ENCODE assay signal across 21 cellular contexts in genomic region chr3:126620743-126621142, GRCh38. TPM values are rescaled to one million over a fixed set of nuclear protein-coding genes. Genes with fewer than 3 reads are reported as not detected.
A peak's percentile ranks its signal among the peaks of the same experiment; 100 is the strongest.
DNase-seq lines count a peak whose midpoint lies in the region; ATAC-seq, FAIRE-seq and TF ChIP-seq lines count a peak whose summit lies in the region.
"Had no signal": no experiment of that assay in that cellular context is flagged by ENCODE, and none has a peak within 500 bp of the region (broad histone marks: within the 10 kb centered on the region; RNA-seq: fewer than 3 reads in every experiment).

No MANE protein-coding gene starts in this region.

- no peaks in the 10 kb centered on the region for H3K27me3 ChIP-seq in MG63
- H3K27me3 ChIP-seq: brain microvascular endothelial cell, dorsolateral prefrontal cortex had no signal

- TF ChIP-seq CTCF in AG10803 (conservative IDR thresholded peaks at IDR 0.05; ENCODE audit: low read length) (no peak), D721Med (IDR thresholded peaks at IDR 0.05; ENCODE audit: insufficient read depth, missing control alignments) (no peak)

- H3K27me3 Mint-ChIP-seq in activated naive CD8-positive, alpha-beta T cell treated with anti-CD3 and anti-CD28 coated beads, Interleukin-2, amount 50 U/mL, for 24 hours: no peaks in the 10 kb centered on the region
- H3K27me3 Mint-ChIP-seq: activated naive CD8-positive, alpha-beta T cell had no signal

- no peak overlapping the region for H3K4me3 ChIP-seq in AG10803 (ENCODE audit: low read length)
- H3K4me3 ChIP-seq in MG63: no peak overlapping the region
- H3K4me3 ChIP-seq: dorsolateral prefrontal cortex, mucosa of descending colon, prostate gland had no signal

- no peaks in the 10 kb centered on the region for H3K4me1 Mint-ChIP-seq in activated naive CD8-positive, alpha-beta T cell treated with anti-CD3 and anti-CD28 coated beads, Interleukin-2, amount 50 U/mL, for 24 hours

- H3K36me3 ChIP-seq in MG63: peaks cover 12% of the 10 kb centered on the region
- H3K36me3 ChIP-seq: brain microvascular endothelial cell, prostate gland had no signal

- H3K4me3 Mint-ChIP-seq in activated naive CD8-positive, alpha-beta T cell treated with anti-CD3 and anti-CD28 coated beads, Interleukin-2, amount 50 U/mL, for 24 hours: no peak overlapping the region
- H3K4me3 Mint-ChIP-seq: activated naive CD8-positive, alpha-beta T cell; activated T-cell treated with anti-CD3 and anti-CD28 coated beads, Interleukin-2, amount 50 U/mL, for 72 hours; CD14-positive monocyte; neural crest cell had no signal

- intact Hi-C loops in left ventricle myocardium superior (cut with micrococcal nuclease): no loop called here

- H3K9me3 ChIP-seq in MG63: peaks cover 3% of the 10 kb centered on the region
- H3K9me3 ChIP-seq: mucosa of descending colon, prostate gland had no signal

- ATAC-seq in left ventricle myocardium superior: peak; percentile 48
- ATAC-seq in activated naive CD8-positive, alpha-beta T cell treated with anti-CD3 and anti-CD28 coated beads, Interleukin-2, amount 50 U/mL, for 24 hours: no peak
- no peak for ATAC-seq in HG02642 (IDR thresholded peaks at IDR 0.05; ENCODE audit: poor library complexity, unreplicated experiment)
- ATAC-seq: activated T-cell treated with anti-CD3 and anti-CD28 coated beads, Interleukin-2, amount 50 U/mL, for 72 hours; left lobe of liver; mucosa of descending colon had no signal

- peaks cover 7% of the 10 kb centered on the region for H3K36me3 Mint-ChIP-seq in activated naive CD8-positive, alpha-beta T cell treated with anti-CD3 and anti-CD28 coated beads, Interleukin-2, amount 50 U/mL, for 24 hours (ENCODE audit: low read depth)
- H3K36me3 Mint-ChIP-seq: CD14-positive monocyte had no signal

- no peak overlapping the region for H3K27ac Mint-ChIP-seq in activated naive CD8-positive, alpha-beta T cell treated with anti-CD3 and anti-CD28 coated beads, Interleukin-2, amount 50 U/mL, for 24 hours
- H3K27ac Mint-ChIP-seq: activated naive CD8-positive, alpha-beta T cell; activated T-cell treated with anti-CD3 and anti-CD28 coated beads, Interleukin-2, amount 50 U/mL, for 72 hours; CD14-positive monocyte had no signal

- DNase-seq in AG10803 (ENCODE audit: low read depth): peak; percentile 17
- DNase-seq in MG63: peak; percentile 38
- peak; percentile 13 for DNase-seq in cerebellum (ENCODE audit: low spot score)
- no peak for DNase-seq in left ventricle myocardium superior
- DNase-seq in activated naive CD8-positive, alpha-beta T cell treated with anti-CD3 and anti-CD28 coated beads, Interleukin-2, amount 50 U/mL, for 24 hours: no peak
- no peak for DNase-seq in D721Med (ENCODE audit: insufficient read length, low spot score)
- DNase-seq in NCI-H1417 (lab: John Stamatoyannopoulos, UW): no peak
- DNase-seq: activated T-cell treated with anti-CD3 and anti-CD28 coated beads, Interleukin-2, amount 50 U/mL, for 72 hours; brain microvascular endothelial cell; DMS153; mucosa of descending colon; NCI-H1417 treated with DMSO at 0.1 percent for 48 hours; NCI-H526 treated with DMSO at 0.1 percent for 48 hours; SIG-M5 had no signal

- no peaks in the 10 kb centered on the region for H3K9me3 Mint-ChIP-seq in activated naive CD8-positive, alpha-beta T cell treated with anti-CD3 and anti-CD28 coated beads, Interleukin-2, amount 50 U/mL, for 24 hours
- H3K9me3 Mint-ChIP-seq: activated T-cell treated with anti-CD3 and anti-CD28 coated beads, Interleukin-2, amount 50 U/mL, for 72 hours had no signal

- no peak for FAIRE-seq in D721Med (lab: Jason Lieb, UNC)

RNA-seq across cellular contexts. Expression of gene TXNRD3, which starts 34.2 kb away (rescaled TPM):
- total RNA-seq in MG63 (2014; rRNA removed; shearing (Covaris generic); ENCODE audit: low replicate concordance): 11.4 and 15.9 TPM in 2 replicates
- total RNA-seq in cerebellum (13.2 TPM), left ventricle myocardium superior (5.0 TPM)

Comparison
In these comparisons a context has a peak if more than half of its experiments do, and no peak if none do; other contexts are left out.
1. DNase-seq: peak in AG10803 (single experiment), MG63 (single experiment) and cerebellum (single experiment); none in left ventricle myocardium superior (single experiment), activated naive CD8-positive, alpha-beta T cell treated with anti-CD3 and anti-CD28 coated beads, Interleukin-2, amount 50 U/mL, for 24 hours (single experiment), D721Med (single experiment) and NCI-H1417 (0 of 3).